In genomic region chr7:149727541-149728476, GRCh38 we compare ENCODE assay signal across 1 cellular context.
A peak's percentile ranks its signal among the peaks of the same experiment; 100 is the strongest.
TF ChIP-seq lines count a peak whose summit lies in the region.

No MANE protein-coding gene starts in this region.

TF ChIP-seq in K562, 482 proteins besides CTCF, POLR2A, EP300 and RAD21:
- TF ChIP-seq ADNP (tag; IDR thresholded peaks at IDR 0.05) (no peak), ERF (CRISPR knock-in tag; IDR thresholded peaks at IDR 0.05) (no peak), RBM14 (IDR thresholded peaks at IDR 0.05; ENCODE audit: borderline replicate concordance, insufficient read depth, low read depth, low read length) (no peak), POLR2G (IDR thresholded peaks at IDR 0.05; ENCODE audit: low read depth, low read length) (peak; percentile 25; the same call in 1 of the 2 replicates), ZNF12 (CRISPR knock-in tag; IDR thresholded peaks at IDR 0.05) (no peak)
- TF ChIP-seq, protein P1, sequence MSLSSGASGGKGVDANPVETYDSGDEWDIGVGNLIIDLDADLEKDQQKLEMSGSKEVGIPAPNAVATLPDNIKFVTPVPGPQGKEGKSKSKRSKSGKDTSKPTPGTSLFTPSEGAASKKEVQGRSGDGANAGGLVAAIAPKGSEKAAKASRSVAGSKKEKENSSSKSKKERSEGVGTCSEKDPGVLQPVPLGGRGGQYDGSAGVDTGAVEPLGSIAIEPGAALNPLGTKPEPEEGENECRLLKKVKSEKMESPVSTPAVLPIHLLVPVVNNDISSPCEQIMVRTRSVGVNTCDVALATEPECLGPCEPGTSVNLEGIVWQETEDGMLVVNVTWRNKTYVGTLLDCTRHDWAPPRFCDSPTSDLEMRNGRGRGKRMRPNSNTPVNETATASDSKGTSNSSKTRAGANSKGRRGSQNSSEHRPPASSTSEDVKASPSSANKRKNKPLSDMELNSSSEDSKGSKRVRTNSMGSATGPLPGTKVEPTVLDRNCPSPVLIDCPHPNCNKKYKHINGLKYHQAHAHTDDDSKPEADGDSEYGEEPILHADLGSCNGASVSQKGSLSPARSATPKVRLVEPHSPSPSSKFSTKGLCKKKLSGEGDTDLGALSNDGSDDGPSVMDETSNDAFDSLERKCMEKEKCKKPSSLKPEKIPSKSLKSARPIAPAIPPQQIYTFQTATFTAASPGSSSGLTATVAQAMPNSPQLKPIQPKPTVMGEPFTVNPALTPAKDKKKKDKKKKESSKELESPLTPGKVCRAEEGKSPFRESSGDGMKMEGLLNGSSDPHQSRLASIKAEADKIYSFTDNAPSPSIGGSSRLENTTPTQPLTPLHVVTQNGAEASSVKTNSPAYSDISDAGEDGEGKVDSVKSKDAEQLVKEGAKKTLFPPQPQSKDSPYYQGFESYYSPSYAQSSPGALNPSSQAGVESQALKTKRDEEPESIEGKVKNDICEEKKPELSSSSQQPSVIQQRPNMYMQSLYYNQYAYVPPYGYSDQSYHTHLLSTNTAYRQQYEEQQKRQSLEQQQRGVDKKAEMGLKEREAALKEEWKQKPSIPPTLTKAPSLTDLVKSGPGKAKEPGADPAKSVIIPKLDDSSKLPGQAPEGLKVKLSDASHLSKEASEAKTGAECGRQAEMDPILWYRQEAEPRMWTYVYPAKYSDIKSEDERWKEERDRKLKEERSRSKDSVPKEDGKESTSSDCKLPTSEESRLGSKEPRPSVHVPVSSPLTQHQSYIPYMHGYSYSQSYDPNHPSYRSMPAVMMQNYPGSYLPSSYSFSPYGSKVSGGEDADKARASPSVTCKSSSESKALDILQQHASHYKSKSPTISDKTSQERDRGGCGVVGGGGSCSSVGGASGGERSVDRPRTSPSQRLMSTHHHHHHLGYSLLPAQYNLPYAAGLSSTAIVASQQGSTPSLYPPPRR (CRISPR knock-in tag; IDR thresholded peaks at IDR 0.05; ENCODE audit: borderline replicate concordance) = no peak
